In genomic region chr5:38535281-38535750, GRCh38 we compare ENCODE assay signal across 16 cellular contexts. TPM values are rescaled to one million over a fixed set of nuclear protein-coding genes. Genes with fewer than 3 reads are reported as not detected.
DNase-seq lines count a peak whose midpoint lies in the region; ATAC-seq and TF ChIP-seq lines count a peak whose summit lies in the region.
"Had no signal": no experiment of that assay in that cellular context is flagged by ENCODE, and none has a peak within 500 bp of the region (broad histone marks: within the 10 kb centered on the region; RNA-seq: fewer than 3 reads in every experiment).

No MANE protein-coding gene starts in this region.

- no peaks in the 10 kb centered on the region for H3K27me3 Mint-ChIP-seq in WTC11 (ENCODE audit: low read depth)

- H4K20me1 ChIP-seq in Karpas-422 (ENCODE audit: insufficient read depth, low read depth, low read length), result no peaks in the 10 kb centered on the region
- H4K20me1 ChIP-seq: BLaER1 had no signal

- no peaks in the 10 kb centered on the region for H3K36me3 ChIP-seq in HEK293 (ENCODE audit: control insufficient read depth in 2 of 2, insufficient read depth in 1 of 2, low read length in 2 of 2)
- no peaks in the 10 kb centered on the region for H3K36me3 ChIP-seq in left lung
- no peaks in the 10 kb centered on the region for H3K36me3 ChIP-seq in ascending aorta
- no peaks in the 10 kb centered on the region for H3K36me3 ChIP-seq in Karpas-422 (ENCODE audit: insufficient read depth, low read length)
- H3K36me3 ChIP-seq: BLaER1 had no signal

- no peak overlapping the region for H2AFZ ChIP-seq in Karpas-422 (ENCODE audit: low read length)

- H3K27ac ChIP-seq in HEK293 (ENCODE audit: extremely low read depth, low read depth, low read length), result no peak overlapping the region
- H3K27ac ChIP-seq in left lung, result peak overlapping the region in 1 of 2 donors; percentile 26
- H3K27ac ChIP-seq in ascending aorta, result no peak overlapping the region
- H3K27ac ChIP-seq in Karpas-422 (ENCODE audit: low read length), result no peak overlapping the region
- H3K27ac ChIP-seq: 22Rv1, BLaER1, body of pancreas, tibial nerve had no signal

- H3K79me2 ChIP-seq in Karpas-422 (ENCODE audit: low read length), result no peaks in the 10 kb centered on the region

- H3K9me3 ChIP-seq in HEK293 (ENCODE audit: control insufficient read depth, insufficient read depth, low read depth, low read length) (no peaks in the 10 kb centered on the region; the same call in 1 of the 2 replicates), left lung (no peaks in the 10 kb centered on the region), ascending aorta (no peaks in the 10 kb centered on the region), Karpas-422 (ENCODE audit: low read length) (no peaks in the 10 kb centered on the region)
- H3K9me3 ChIP-seq: BLaER1, body of pancreas had no signal

- ATAC-seq in WTC11 (no peak), left lung (peak; percentile 20)
- ATAC-seq: body of pancreas; stimulated activated effector memory CD8-positive, alpha-beta T cell treated with anti-CD3 and anti-CD28 coated beads, Interleukin-12 subunit alpha, Interleukin-12 subunit beta, amount 100 ng/mL, for 72 hours had no signal

- H3K9ac ChIP-seq in Karpas-422 (ENCODE audit: low read length), result no peak overlapping the region
- H3K9ac ChIP-seq: BLaER1 had no signal

- CTCF ChIA-PET in HEK293 (lab: Yijun Ruan, JAX) (interaction anchor here (0.5 to 1.9 kb wide), 13 partner anchors 9 to 282 kb away, joined by 3 to 6 read pairs (median 4); no protein-coding TSS in a partner anchor), WTC11 (lab: Charles Lee) (interaction anchor here (3.3 kb wide), 1 partner anchor 94 kb away, joined by 13 read pairs; no protein-coding TSS in a partner anchor)

- peaks cover 8% of the 10 kb centered on the region for H3K9me3 Mint-ChIP-seq in WTC11
- H3K9me3 Mint-ChIP-seq: stimulated activated effector memory CD8-positive, alpha-beta T cell treated with anti-CD3 and anti-CD28 coated beads, Interleukin-12 subunit alpha, Interleukin-12 subunit beta, amount 100 ng/mL, for 72 hours had no signal

- H3K4me2 ChIP-seq in Karpas-422 (ENCODE audit: low read depth, low read length, poor library complexity, severe bottlenecking), result no peak overlapping the region
- H3K4me2 ChIP-seq: BLaER1 had no signal

- H3K36me3 Mint-ChIP-seq in WTC11, result peaks cover 8% of the 10 kb centered on the region
- H3K36me3 Mint-ChIP-seq: stimulated activated effector memory CD8-positive, alpha-beta T cell treated with anti-CD3 and anti-CD28 coated beads, Interleukin-12 subunit alpha, Interleukin-12 subunit beta, amount 100 ng/mL, for 72 hours had no signal

- no peaks in the 10 kb centered on the region for H3K27me3 ChIP-seq in left lung
- no peaks in the 10 kb centered on the region for H3K27me3 ChIP-seq in ascending aorta
- H3K27me3 ChIP-seq in Karpas-422 (ENCODE audit: low read length), result no peaks in the 10 kb centered on the region
- H3K27me3 ChIP-seq: BLaER1, body of pancreas, tibial nerve had no signal

- POLR2A ChIA-PET in HEK293 (lab: Yijun Ruan, JAX) (no interaction called here), WTC11 (lab: Charles Lee) (no interaction called here)

- H3K4me1 ChIP-seq in HEK293 (ENCODE audit: control insufficient read depth, insufficient read depth, low read length) (peaks cover 42% of the 10 kb centered on the region), left lung (peaks cover 8 to 53% of the 10 kb centered on the region in 2 donors), ascending aorta (peaks cover 0 to 4% of the 10 kb centered on the region in 2 donors), Karpas-422 (ENCODE audit: low read length) (no peaks in the 10 kb centered on the region)
- H3K4me1 ChIP-seq: BLaER1 had no signal

- no peak overlapping the region for H3K4me3 Mint-ChIP-seq in WTC11
- H3K4me3 Mint-ChIP-seq: stimulated activated effector memory CD8-positive, alpha-beta T cell treated with anti-CD3 and anti-CD28 coated beads, Interleukin-12 subunit alpha, Interleukin-12 subunit beta, amount 100 ng/mL, for 72 hours had no signal

- intact Hi-C loops in left lung (cut with DNase I) (no loop called here), ascending aorta (cut with DNase I) (no loop called here)

- DNase-seq in DMS79 treated with DMSO at 0.1 percent for 48 hours (lab: John Stamatoyannopoulos, UW) (peak; percentile 11), DMS79 (lab: John Stamatoyannopoulos, UW) (no peak), WTC11 (ENCODE audit: low spot score) (no peak), left lung (no peak), ascending aorta (ENCODE audit: low spot score in 2 of 2) (no peak), NCI-H146 treated with DMSO at 0.1 percent for 48 hours (lab: John Stamatoyannopoulos, UW; ENCODE audit: unreplicated experiment) (no peak), Karpas-422 (no peak)
- DNase-seq: activated CD8-positive, alpha-beta memory T cell treated with anti-CD3 and anti-CD28 coated beads, Interleukin-2, amount 50 U/mL, for 4 hours; DMS153; NCI-H2029 treated with DMSO at 0.1 percent for 48 hours had no signal

- H3K4me1 Mint-ChIP-seq in WTC11, result peaks cover 64% of the 10 kb centered on the region
- H3K4me1 Mint-ChIP-seq: stimulated activated effector memory CD8-positive, alpha-beta T cell treated with anti-CD3 and anti-CD28 coated beads, Interleukin-12 subunit alpha, Interleukin-12 subunit beta, amount 100 ng/mL, for 72 hours had no signal

- H3K27ac Mint-ChIP-seq in WTC11, result 0 out of 2 replicates have a peak overlapping the region, but pooled peaks have one; percentile 2
- H3K27ac Mint-ChIP-seq: stimulated activated effector memory CD8-positive, alpha-beta T cell treated with anti-CD3 and anti-CD28 coated beads, Interleukin-12 subunit alpha, Interleukin-12 subunit beta, amount 100 ng/mL, for 72 hours had no signal

- H3K9me2 ChIP-seq in Karpas-422 (replicated peaks; ENCODE audit: insufficient read depth, low read length), result no peaks in the 10 kb centered on the region

- TF ChIP-seq CTCF in HEK293 (tag by site-specific recombination; IDR thresholded peaks at IDR 0.05) (no peak), WTC11 (IDR thresholded peaks at IDR 0.05) (no peak), left lung (IDR thresholded peaks at IDR 0.05) (no peak), ascending aorta (IDR thresholded peaks at IDR 0.05) (no peak)

- H3K4me3 ChIP-seq in HEK293 (ENCODE audit: low read depth, low read length) (no peak overlapping the region), left lung (no peak overlapping the region), ascending aorta (no peak overlapping the region), Karpas-422 (ENCODE audit: low read length) (no peak overlapping the region)
- H3K4me3 ChIP-seq: BLaER1, body of pancreas, tibial nerve had no signal

TF ChIP-seq in HEK293, 187 proteins besides CTCF, POLR2A, EP300 and RAD21 (continues in another document):
- TF ChIP-seq ZFP69B (tag by site-specific recombination; IDR thresholded peaks at IDR 0.05), result no peak
- TF ChIP-seq ZNF211 (tag by site-specific recombination; IDR thresholded peaks at IDR 0.05; ENCODE audit: low read depth), result no peak
- TF ChIP-seq SP7 (tag by site-specific recombination; IDR thresholded peaks at IDR 0.05), result peak; percentile 81
- no peak for TF ChIP-seq ZNF146 (tag by site-specific recombination; IDR thresholded peaks at IDR 0.05)
- TF ChIP-seq ZNF792 (tag by site-specific recombination; IDR thresholded peaks at IDR 0.05), result no peak
- no peak for TF ChIP-seq WT1 (tag by site-specific recombination; IDR thresholded peaks at IDR 0.05)
- TF ChIP-seq KLF9 (tag by site-specific recombination; IDR thresholded peaks at IDR 0.05; ENCODE audit: low read depth), result 0 out of 2 replicates have a peak, but pooled peaks have one; percentile 40
- TF ChIP-seq ZNF138 (tag by site-specific recombination; IDR thresholded peaks at IDR 0.05; ENCODE audit: borderline replicate concordance), result no peak
- TF ChIP-seq ZNF266 (tag by site-specific recombination; IDR thresholded peaks at IDR 0.05; ENCODE audit: low read depth), result no peak
- peak; percentile 77 for TF ChIP-seq SCRT1 (tag by site-specific recombination; IDR thresholded peaks at IDR 0.05; ENCODE audit: borderline replicate concordance)
- TF ChIP-seq ZNF223 (tag by site-specific recombination; IDR thresholded peaks at IDR 0.05), result no peak

TF ChIP-seq in WTC11, 78 proteins besides CTCF, POLR2A, EP300 and RAD21:
- no peak for TF ChIP-seq GABPB1 (CRISPR knock-in tag; IDR thresholded peaks at IDR 0.05)
- TF ChIP-seq ZNF263 (CRISPR knock-in tag; IDR thresholded peaks at IDR 0.05; ENCODE audit: low read depth), result no peak
- TF ChIP-seq PRRX2 (CRISPR knock-in tag; IDR thresholded peaks at IDR 0.05), result no peak
- TF ChIP-seq GTF2I (CRISPR knock-in tag; conservative IDR thresholded peaks at IDR 0.05), result no peak
- TF ChIP-seq FOXK1 (CRISPR knock-in tag; IDR thresholded peaks at IDR 0.05), result no peak
- no peak for TF ChIP-seq IRF2 (CRISPR knock-in tag; IDR thresholded peaks at IDR 0.05; ENCODE audit: borderline replicate concordance, low read depth)
- no peak for TF ChIP-seq E2F1 (CRISPR knock-in tag; IDR thresholded peaks at IDR 0.05)
- no peak for TF ChIP-seq RELA (CRISPR knock-in tag; IDR thresholded peaks at IDR 0.05; ENCODE audit: borderline replicate concordance)
- TF ChIP-seq MYBL2 (CRISPR knock-in tag; IDR thresholded peaks at IDR 0.05), result no peak

RNA-seq across cellular contexts. Expression of gene LIFR, which starts 21.1 kb away (rescaled TPM):
- total RNA-seq in WTC11 (2021) (12.9 to 14.4 TPM (median 13.7 TPM) in 3 replicates), left lung (10 to 100 TPM; 52.6 to 76.2 TPM), ascending aorta (116 TPM)
- not detected in 2 replicates for total RNA-seq in Karpas-422 (2014; rRNA removed; shearing (Covaris generic); ENCODE audit: low replicate concordance)

Comparison
In these comparisons a context has a peak if more than half of its experiments do, and no peak if none do; other contexts are left out.
1. RNA of gene LIFR, which starts 21.1 kb away (total RNA-seq): 116 TPM in ascending aorta (single experiment), 52.6 to 76.2 TPM in left lung and 12.9 to 14.4 TPM in WTC11; not detected in Karpas-422; every median in the first group is over 10 times any median in the second.